In the genomic region with DNA sequence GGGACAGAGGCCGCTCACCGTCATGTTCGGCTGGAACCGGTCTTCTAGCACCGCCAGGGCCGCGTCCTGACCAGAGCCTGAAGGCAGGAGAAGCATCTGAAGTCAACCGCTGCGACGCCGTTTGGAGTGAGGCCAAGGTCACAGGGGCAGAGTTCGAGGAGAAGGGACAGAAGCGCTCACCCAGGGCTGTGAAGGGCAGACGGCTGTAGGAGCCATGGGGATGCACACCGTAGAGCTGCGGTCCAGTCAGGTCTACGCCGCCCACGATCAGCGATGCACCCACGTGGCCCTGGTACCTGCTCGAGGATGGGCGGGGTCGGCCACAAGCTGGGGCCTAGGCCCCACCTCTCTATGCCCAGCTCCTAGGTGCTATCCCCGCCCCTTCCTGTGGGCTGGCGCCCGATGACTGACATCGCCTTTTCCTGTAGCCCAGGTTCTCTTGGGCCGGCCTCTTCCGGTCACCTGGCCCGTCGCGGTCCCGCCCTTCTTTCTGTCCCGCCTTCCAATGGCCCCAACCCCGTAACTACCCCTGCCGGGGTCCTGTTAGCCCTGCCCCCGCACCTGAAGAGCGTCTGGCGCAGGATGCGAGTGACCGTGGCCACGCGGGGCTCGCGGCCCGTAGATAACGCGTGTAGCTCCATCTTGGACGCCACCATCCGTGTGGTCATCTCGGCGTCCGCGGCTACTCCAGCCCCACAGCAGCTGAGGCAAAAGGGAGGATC, we compare ENCODE assay signal across 8 cellular contexts. TPM values are rescaled to one million over a fixed set of nuclear protein-coding genes. Genes with fewer than 3 reads are reported as not detected.
DNase-seq lines count a peak whose midpoint lies in the region; ATAC-seq lines count a peak whose summit lies in the region.

No MANE protein-coding gene starts in this region.

- peaks cover 6% of the 10 kb centered on the region for H3K79me1 ChIP-seq in mesendoderm (ENCODE audit: low read length)

- no peaks in the 10 kb centered on the region for H3K27me3 ChIP-seq in endocrine pancreas (ENCODE audit: control insufficient read depth, insufficient read depth, low read length)
- no peaks in the 10 kb centered on the region for H3K27me3 ChIP-seq in mesendoderm (ENCODE audit: insufficient read depth, low read length, poor library complexity)

- peak overlapping the region; percentile 65 for H2BK5ac ChIP-seq in mesendoderm (ENCODE audit: low read length)

- peak overlapping the region; percentile 34 for H3K18ac ChIP-seq in mesendoderm (ENCODE audit: low read length)

- no CpG with 5 or more reads among the region's 55 CpGs for WGBS in mesendoderm (ENCODE audit: extremely low coverage, insufficient coverage, low lambda C conversion rate)

- peak overlapping the region; percentile 73 for H3K4me2 ChIP-seq in mesendoderm (ENCODE audit: low read length)

- no peaks in the 10 kb centered on the region for H3K79me2 ChIP-seq in mesendoderm (ENCODE audit: control insufficient read depth, insufficient read depth, low read length)

- H3K27ac ChIP-seq in mesendoderm (ENCODE audit: low read depth, low read length): peak overlapping the region; percentile 24

- H3K9ac ChIP-seq in endocrine pancreas (ENCODE audit: control insufficient read depth, insufficient read depth, low read length): peak overlapping the region; percentile 97
- H3K9ac ChIP-seq in mesendoderm (ENCODE audit: low read length): peak overlapping the region; percentile 98

- peak; percentile 83 for ATAC-seq in GM21390 (IDR thresholded peaks at IDR 0.05; ENCODE audit: unreplicated experiment)

- in situ Hi-C loops in Caki2 (cut with HindIII; ENCODE audit: low pct_unique_long_range_greater_than_20kb, low sequenced_read_pairs): no loop called here

- H3K23ac ChIP-seq in mesendoderm (ENCODE audit: low read length): peak overlapping the region; percentile 87

- H4K5ac ChIP-seq in mesendoderm (ENCODE audit: low read length): no peak overlapping the region

- H3K4me3 ChIP-seq in endocrine pancreas (ENCODE audit: control insufficient read depth, insufficient read depth, low read length) (peak overlapping the region; percentile 41), mesendoderm (ENCODE audit: low read length) (peak overlapping the region; percentile 92)

- DNase-seq in Caki2 (ENCODE audit: low read depth) (peak; percentile 95), HUDEP-2 (lab: John Stamatoyannopoulos, UW; ENCODE audit: unreplicated experiment in 76 of 76) (peak in 74 of 76 experiments; percentile 64 to 97 (median 92)), NOMO-1 treated with dmso at 0.1 percent for 144 hours (lab: John Stamatoyannopoulos, UW; ENCODE audit: unreplicated experiment) (peak; percentile 93), mesendoderm (peak; percentile 99)
- peak; percentile 87 for DNase-seq in activated CD8-positive, alpha-beta memory T cell treated with anti-CD3 and anti-CD28 coated beads, Interleukin-2, amount 50 U/mL, for 1 hour (ENCODE audit: extremely low read depth)
- peak; percentile 91 for DNase-seq in stimulated activated CD8-positive, alpha-beta memory T cell treated with anti-CD3 and anti-CD28 coated beads, Interleukin-12 subunit alpha, Interleukin-12 subunit beta, amount 100 ng/mL, for 4 hours (ENCODE audit: low read depth)

- no peak overlapping the region for H4K8ac ChIP-seq in mesendoderm (ENCODE audit: low read depth, low read length)

- no peaks in the 10 kb centered on the region for H3K9me3 ChIP-seq in endocrine pancreas (ENCODE audit: control insufficient read depth, low read length)

- H2BK120ac ChIP-seq in mesendoderm (ENCODE audit: low read depth, low read length): no peak overlapping the region

- H3K4ac ChIP-seq in mesendoderm (ENCODE audit: low read depth, low read length): peak overlapping the region; percentile 3

- H2AK5ac ChIP-seq in mesendoderm (ENCODE audit: low read length): peak overlapping the region; percentile 15

- H3K36me3 ChIP-seq in endocrine pancreas (ENCODE audit: control insufficient read depth, insufficient read depth, low read length): no peaks in the 10 kb centered on the region
- H3K36me3 ChIP-seq in mesendoderm (ENCODE audit: control insufficient read depth, insufficient read depth, low read length): no peaks in the 10 kb centered on the region

- no peak overlapping the region for H2BK15ac ChIP-seq in mesendoderm (replicated peaks; ENCODE audit: low read depth)

- H3K56ac ChIP-seq in mesendoderm (ENCODE audit: low read length): peak overlapping the region; percentile 100

- H3K4me1 ChIP-seq in endocrine pancreas (ENCODE audit: control insufficient read depth, insufficient read depth, low read length) (no peaks in the 10 kb centered on the region), mesendoderm (ENCODE audit: control insufficient read depth, low read depth, low read length) (peaks cover 12% of the 10 kb centered on the region)

RNA-seq across cellular contexts. Expression of gene PSMB10, which starts 1.1 kb away (rescaled TPM):
- 28.8 and 62.9 TPM in 2 replicates for total RNA-seq in Caki2 (2014; rRNA removed; shearing (Covaris generic); ENCODE audit: low replicate concordance)
- 60.4 TPM for polyA plus RNA-seq in mesendoderm (2013, experiment 1 of 2)
- polyA plus RNA-seq in mesendoderm (2013, experiment 2 of 2): 58.4 TPM

RNA-seq across cellular contexts. Expression of gene CTRL, which starts 3.9 kb away (rescaled TPM):
- total RNA-seq in Caki2 (2014; rRNA removed; shearing (Covaris generic); ENCODE audit: low replicate concordance): 1.1 TPM in 1 of 2 replicates, not detected in the other
- polyA plus RNA-seq in mesendoderm (2013, experiment 1 of 2): 1.9 TPM
- 1.7 TPM for polyA plus RNA-seq in mesendoderm (2013, experiment 2 of 2)

RNA-seq across cellular contexts. Expression of gene LCAT, which starts 8.4 kb away (rescaled TPM):
- total RNA-seq in Caki2 (2014; rRNA removed; shearing (Covaris generic); ENCODE audit: low replicate concordance): 1.7 and 4.6 TPM in 2 replicates
- 8.5 TPM for polyA plus RNA-seq in mesendoderm (2013, experiment 1 of 2)
- polyA plus RNA-seq in mesendoderm (2013, experiment 2 of 2): 7.3 TPM

RNA-seq across cellular contexts. Expression of gene SLC12A4, which starts 32.9 kb away (rescaled TPM):
- total RNA-seq in Caki2 (2014; rRNA removed; shearing (Covaris generic); ENCODE audit: low replicate concordance): 19.8 and 49.8 TPM in 2 replicates
- polyA plus RNA-seq in mesendoderm (2013, experiment 1 of 2): 19.6 TPM
- 17.4 TPM for polyA plus RNA-seq in mesendoderm (2013, experiment 2 of 2)

RNA-seq across cellular contexts. Expression of gene PSKH1, which starts 42.5 kb away (rescaled TPM):
- total RNA-seq in Caki2 (2014; rRNA removed; shearing (Covaris generic); ENCODE audit: low replicate concordance): 18.0 and 25.9 TPM in 2 replicates
- polyA plus RNA-seq in mesendoderm (2013, experiment 1 of 2): 22.4 TPM
- 20.5 TPM for polyA plus RNA-seq in mesendoderm (2013, experiment 2 of 2)

Comparison
In these comparisons a context has a peak if more than half of its experiments do, and no peak if none do; other contexts are left out.
1. Peak in every context shown above with its lines: DNase-seq, ATAC-seq, H3K4me3 ChIP-seq and H3K27ac ChIP-seq.